In the genomic region with DNA sequence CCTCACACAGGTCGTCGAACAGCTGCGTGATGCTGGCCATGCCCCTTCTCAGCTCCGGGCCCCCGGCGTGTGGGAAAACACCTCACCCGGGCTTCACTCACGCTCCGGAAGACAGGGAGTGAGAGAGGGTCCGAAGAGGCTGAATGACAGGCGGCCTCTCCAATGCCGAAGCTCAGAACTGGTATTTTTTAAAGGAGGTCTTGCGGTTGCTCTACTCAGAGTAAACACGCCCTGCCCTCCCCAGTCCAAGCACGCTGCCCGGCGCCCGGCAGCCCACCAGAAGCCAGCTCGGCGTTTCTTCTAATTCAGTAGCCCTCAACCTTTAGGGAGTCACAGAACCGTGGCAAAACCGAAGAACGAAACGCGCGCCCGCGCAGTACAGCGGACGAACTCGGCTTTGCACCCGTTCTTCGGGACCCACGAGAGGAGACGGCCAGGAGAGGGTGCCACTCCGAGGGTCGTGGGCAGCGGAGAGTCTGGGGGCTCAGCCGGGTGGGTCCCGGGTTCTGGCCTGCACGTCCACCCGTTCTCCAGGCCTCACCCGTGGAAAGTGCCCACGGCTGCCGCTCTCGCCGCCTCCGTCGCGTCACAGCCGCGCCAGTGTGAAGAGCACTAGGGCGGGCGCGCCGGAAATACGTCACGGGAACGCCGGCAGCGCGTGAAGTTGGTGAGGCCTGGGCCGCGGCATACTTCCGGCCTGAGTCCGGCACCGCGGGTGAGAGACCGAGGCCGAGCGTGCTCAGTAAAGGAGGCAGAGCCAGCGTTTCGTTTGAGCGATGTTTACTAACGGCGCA, we compare ENCODE assay signal across 8 cellular contexts. TPM values are rescaled to one million over a fixed set of nuclear protein-coding genes. Genes with fewer than 3 reads are reported as not detected.
DNase-seq lines count a peak whose midpoint lies in the region; ATAC-seq and TF ChIP-seq lines count a peak whose summit lies in the region.

A gene with protein sequence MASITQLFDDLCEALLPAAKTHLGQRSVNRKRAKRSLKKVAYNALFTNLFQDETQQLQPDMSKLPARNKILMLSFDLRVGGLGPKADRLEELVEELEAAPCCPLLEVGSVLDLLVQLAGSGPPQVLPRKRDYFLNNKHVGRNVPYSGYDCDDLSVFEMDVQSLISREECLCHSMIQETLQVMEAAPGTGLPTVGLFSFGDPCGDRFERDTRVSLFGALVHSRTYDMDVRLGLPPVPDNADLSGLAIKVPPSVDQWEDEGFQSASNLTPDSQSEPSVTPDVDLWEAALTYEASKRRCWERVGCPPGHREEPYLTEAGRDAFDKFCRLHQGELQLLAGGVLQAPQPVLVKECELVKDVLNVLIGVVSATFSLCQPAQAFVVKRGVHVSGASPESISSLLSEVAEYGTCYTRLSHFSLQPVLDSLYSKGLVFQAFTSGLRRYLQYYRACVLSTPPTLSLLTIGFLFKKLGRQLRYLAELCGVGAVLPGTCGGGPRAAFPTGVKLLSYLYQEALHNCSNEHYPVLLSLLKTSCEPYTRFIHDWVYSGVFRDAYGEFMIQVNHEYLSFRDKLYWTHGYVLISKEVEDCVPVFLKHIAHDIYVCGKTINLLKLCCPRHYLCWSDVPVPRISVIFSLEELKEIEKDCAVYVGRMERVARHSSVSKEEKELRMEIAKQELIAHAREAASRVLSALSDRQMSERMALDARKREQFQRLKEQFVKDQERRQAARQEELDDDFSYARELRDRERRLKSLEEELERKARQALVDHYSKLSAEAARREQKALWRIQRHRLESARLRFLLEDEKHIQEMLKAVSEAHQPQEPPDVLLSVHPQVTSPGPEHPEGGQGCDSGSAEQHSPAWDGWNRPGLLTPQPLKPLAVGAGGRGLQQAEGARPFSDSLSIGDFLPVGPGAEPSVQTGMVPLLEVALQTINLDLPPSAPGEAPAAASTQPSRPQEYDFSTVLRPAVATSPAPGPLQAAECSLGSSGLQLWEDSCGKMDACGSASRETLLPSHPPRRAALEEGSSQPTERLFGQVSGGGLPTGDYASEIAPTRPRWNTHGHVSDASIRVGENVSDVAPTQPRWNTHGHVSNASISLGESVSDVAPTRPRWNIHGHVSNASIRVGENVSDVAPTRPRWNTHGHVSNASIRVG (N-terminal part only) (minus strand): TSS at position 604 of the 794 bp plus-strand sequence. CDS start 564 bp downstream, at position 40.

- H3K36me3 ChIP-seq in rectal smooth muscle tissue (ENCODE audit: control insufficient read depth, insufficient read depth, low read length) (peaks cover 21% of the 10 kb centered on the region), vagina (peaks cover 0 to 10% of the 10 kb centered on the region in 2 donors)

- no peaks in the 10 kb centered on the region for H3K9me3 ChIP-seq in right cardiac atrium (ENCODE audit: control insufficient read depth, low read length)
- no peaks in the 10 kb centered on the region for H3K9me3 ChIP-seq in vagina

- intact Hi-C loops in T-helper 2 cell treated with Interferon-gamma antibody and Interleukin-4, amounts not matched to agents 100 ng/mL and 5 ng/mL, for 36 hours (cut with micrococcal nuclease), result loop anchor here (2.0 to 5.0 kb wide), 2 partner anchors 57 to 98 kb away; a partner anchor contains a TSS
- intact Hi-C loops in right cardiac atrium (cut with DNase I), result loop anchor here in 2 of 4 donors (5.0 to 10.0 kb wide), 2 partner anchors 98 to 260 kb away; a partner anchor contains a TSS
- intact Hi-C loops in vagina (cut with DNase I), result no loop called here

- DNase-seq in NCI-H146 treated with DMSO at 0.1 percent for 48 hours (lab: John Stamatoyannopoulos, UW; ENCODE audit: unreplicated experiment), result peak; percentile 50
- DNase-seq in anterior cingulate cortex (lab: John Stamatoyannopoulos, UW), result peak; percentile 63 to 97 (median 90)
- peak; percentile 96 to 99 (median 98) for DNase-seq in right cardiac atrium
- peak in 1 of 2 donors; percentile 93 for DNase-seq in vagina (ENCODE audit: extremely low spot score in 2 of 2)

- peak within 1 kb of the TSS; percentile 50 for H3K9ac ChIP-seq in rectal smooth muscle tissue (ENCODE audit: low read length)

- peak in 1 of 2 donors; percentile 48 for TF ChIP-seq POLR2A in vagina (IDR thresholded peaks at IDR 0.05)

- H3K27me3 ChIP-seq in right cardiac atrium (ENCODE audit: control insufficient read depth, insufficient read depth), result no peaks in the 10 kb centered on the region
- H3K27me3 ChIP-seq in rectal smooth muscle tissue (ENCODE audit: control insufficient read depth, insufficient read depth, low read length), result no peaks in the 10 kb centered on the region
- no peaks in the 10 kb centered on the region for H3K27me3 ChIP-seq in vagina

- under 1% methylated on average over 76 of the region's 76 CpGs for WGBS in right cardiac atrium

- ATAC-seq in HG02798 (IDR thresholded peaks at IDR 0.05; ENCODE audit: poor library complexity, unreplicated experiment) (peak; percentile 82), right cardiac atrium (peak; percentile 92 to 93)

- TF ChIP-seq CTCF in GM12873 (IDR thresholded peaks at IDR 0.05; ENCODE audit: insufficient read depth, low read depth, low read length, missing control alignments), result peak; percentile 35
- TF ChIP-seq CTCF in vagina (IDR thresholded peaks at IDR 0.05), result peak in 1 of 3 experiments; percentile 35

- H3K4me3 ChIP-seq in right cardiac atrium (ENCODE audit: low read length), result peak within 1 kb of the TSS; percentile 87
- H3K4me3 ChIP-seq in rectal smooth muscle tissue (ENCODE audit: low read length), result peak within 1 kb of the TSS; percentile 82
- peak within 1 kb of the TSS; percentile 62 to 76 for H3K4me3 ChIP-seq in vagina

- no peaks in the 10 kb centered on the region for H3K4me1 ChIP-seq in right cardiac atrium (ENCODE audit: control insufficient read depth, insufficient read depth, low read length)
- peaks cover 3% of the 10 kb centered on the region for H3K4me1 ChIP-seq in rectal smooth muscle tissue (ENCODE audit: control insufficient read depth, insufficient read depth, low read length)
- peaks cover 75% of the 10 kb centered on the region for H3K4me1 ChIP-seq in vagina

- H3K27ac ChIP-seq in right cardiac atrium (ENCODE audit: low read length) (peak within 1 kb of the TSS; percentile 86), rectal smooth muscle tissue (ENCODE audit: low read depth, low read length) (peak within 1 kb of the TSS; percentile 91), vagina (peak within 1 kb of the TSS; percentile 85)

RNA-seq across cellular contexts. Expression of the gene that starts here (rescaled TPM):
- total RNA-seq in T-helper 2 cell treated with Interferon-gamma antibody and Interleukin-4, amounts not matched to agents 100 ng/mL and 5 ng/mL, for 36 hours, result 56.4 and 57.5 TPM in 2 replicates
- total RNA-seq in right cardiac atrium (10 to 100 TPM; 20.6 to 22.8 (median 22.6) TPM), vagina (45.4 TPM)
- 20.4 TPM for polyA plus RNA-seq in right cardiac atrium
